ENCODE assay signal across 19 cellular contexts in the genomic region with DNA sequence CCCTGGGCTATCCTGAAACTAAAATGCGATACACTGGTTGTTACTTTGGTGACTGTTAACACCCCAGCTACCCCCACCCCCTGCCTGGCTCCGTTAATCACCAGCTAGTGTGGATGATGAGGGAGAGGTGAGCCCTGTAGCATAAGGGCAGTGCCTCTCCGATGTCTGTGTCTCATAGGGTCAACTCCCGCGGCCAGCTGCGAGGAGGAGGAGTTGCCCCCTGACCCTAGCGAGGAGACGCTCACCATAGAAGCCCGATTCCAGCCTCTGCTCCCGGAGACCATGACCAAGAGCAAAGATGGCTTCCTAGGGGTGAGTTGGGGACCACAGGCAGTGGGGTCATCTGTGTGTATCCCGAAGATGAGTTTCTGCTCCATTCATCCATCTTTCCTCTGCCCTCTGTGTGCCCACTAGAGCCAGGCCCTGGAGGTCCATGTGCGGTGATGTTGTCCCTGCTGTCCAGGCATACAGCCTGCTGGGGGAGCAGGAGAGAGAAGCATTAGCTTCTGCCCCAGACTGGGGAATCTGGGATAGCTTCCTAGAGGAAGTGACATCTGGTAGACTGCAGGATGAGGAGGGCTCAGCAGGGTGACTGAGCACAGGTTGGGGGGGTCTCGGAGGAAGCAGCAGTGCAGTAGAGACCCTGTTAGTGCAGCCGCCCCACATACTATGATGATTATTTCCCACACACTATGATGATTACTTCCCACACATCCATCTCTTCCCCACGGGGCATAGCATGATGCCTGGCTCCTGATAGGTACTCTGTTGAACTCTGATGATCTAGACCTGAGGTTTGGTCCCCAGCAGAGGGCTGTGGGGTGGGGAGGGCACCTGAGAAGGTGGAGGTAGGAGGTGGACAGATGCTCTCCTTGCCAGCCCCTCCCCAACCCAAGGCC. TPM values are rescaled to one million over a fixed set of nuclear protein-coding genes. Genes with fewer than 3 reads are reported as not detected.
DNase-seq lines count a peak whose midpoint lies in the region; ATAC-seq and TF ChIP-seq lines count a peak whose summit lies in the region.
"Had no signal": no experiment of that assay in that cellular context is flagged by ENCODE, and none has a peak within 500 bp of the region (broad histone marks: within the 10 kb centered on the region; RNA-seq: fewer than 3 reads in every experiment).

No MANE protein-coding gene starts in this region.

- peaks cover 25 to 33% of the 10 kb centered on the region in 2 donors for H3K36me3 ChIP-seq in ascending aorta
- peaks cover 0 to 49% of the 10 kb centered on the region in 2 donors for H3K36me3 ChIP-seq in left lung
- peaks cover 0 to 55% (median 13%) of the 10 kb centered on the region in 6 donors for H3K36me3 ChIP-seq in spleen
- no peaks in the 10 kb centered on the region for H3K36me3 ChIP-seq in CD8-positive, alpha-beta T cell (ENCODE audit: insufficient read depth, low read length)

- intact Hi-C loops in ascending aorta (cut with DNase I) (loop anchor here (5.0 kb wide), 1 partner anchor 263 kb away; a partner anchor contains a TSS), left lung (cut with DNase I) (no loop called here), spleen (cut with DNase I; ENCODE audit: low total_unique reads) (loop anchor here (5.0 to 10.0 kb wide), 2 partner anchors 193 to 280 kb away; no protein-coding TSS in a partner anchor)
- intact Hi-C loops in CD8-positive, alpha-beta T cell (cut with DNase I, micrococcal nuclease): no loop called here

- TF ChIP-seq POLR2A in spleen (IDR thresholded peaks at IDR 0.05): no peak

- WGBS in spleen, 5 donors: 79 to 90% (median 85%) methylated on average over 14 to 15 of the region's 15 CpGs

- no peak for TF ChIP-seq CTCF in GM13976 (IDR thresholded peaks at IDR 0.05; ENCODE audit: borderline replicate concordance, control extremely low read depth, extremely low read depth, insufficient read depth, missing control alignments)
- TF ChIP-seq CTCF in ascending aorta (IDR thresholded peaks at IDR 0.05): no peak
- no peak for TF ChIP-seq CTCF in left lung (IDR thresholded peaks at IDR 0.05)
- TF ChIP-seq CTCF in spleen (IDR thresholded peaks at IDR 0.05 in 8 of 11, conservative IDR thresholded peaks at IDR 0.05 in 3 of 11): no peak
- TF ChIP-seq CTCF in CD8-positive, alpha-beta T cell (IDR thresholded peaks at IDR 0.05): no peak

- H3K27me3 ChIP-seq in ascending aorta (no peaks in the 10 kb centered on the region), left lung (no peaks in the 10 kb centered on the region), spleen (replicated peaks in 1 of 7) (no peaks in the 10 kb centered on the region)
- no peaks in the 10 kb centered on the region for H3K27me3 ChIP-seq in CD8-positive, alpha-beta T cell (ENCODE audit: insufficient read depth, low read length)

- no peak overlapping the region for H3K4me3 Mint-ChIP-seq in CD8-positive, alpha-beta T cell
- H3K4me3 Mint-ChIP-seq: activated CD8-positive, alpha-beta T cell treated with anti-CD3 and anti-CD28 coated beads for 36 hours; dendritic cell treated with granulocyte-macrophage colony-stimulating factor and Interleukin-4, amounts not matched to agents 40 ng/mL and 50 ng/mL, for 4 days; stimulated activated naive CD8-positive, alpha-beta T cell treated with anti-CD3 and anti-CD28 coated beads, Interleukin-15, amount 100 ng/mL, for 72 hours had no signal

- DNase-seq in GM13976 (ENCODE audit: low spot score): peak; percentile 55
- DNase-seq in ascending aorta (ENCODE audit: low spot score in 2 of 2): no peak
- DNase-seq in left lung: no peak
- peak; percentile 52 for DNase-seq in spleen
- no peak for DNase-seq in CD8-positive, alpha-beta T cell
- DNase-seq: activated naive CD4-positive, alpha-beta T cell treated with anti-CD3 and anti-CD28 coated beads, Interleukin-2, amount 50 U/mL, for 16 hours; CD4-positive, alpha-beta memory T cell; NCI-H1694 treated with DMSO at 0.1 percent for 48 hours; NCI-H69; stimulated activated CD4-positive, alpha-beta T cell treated with anti-CD3 and anti-CD28 coated beads, Interleukin-4, amount 100 ng/mL, for 4 hours; stimulated activated naive CD8-positive, alpha-beta T cell treated with anti-CD3 and anti-CD28 coated beads, Interleukin-15, amount 100 ng/mL, for 72 hours; T1000 had no signal

- H3K27ac ChIP-seq in ascending aorta (peak overlapping the region; percentile 73 to 92), left lung (peak overlapping the region; percentile 29 to 37), spleen (peak overlapping the region; percentile 9 to 72 (median 58))
- no peak overlapping the region for H3K27ac ChIP-seq in CD8-positive, alpha-beta T cell (ENCODE audit: low read depth, low read length)
- H3K27ac ChIP-seq: parathyroid adenoma had no signal

- in situ Hi-C loops in GM13976 (cut with MboI; ENCODE audit: low sequenced_read_pairs, unreplicated experiment): loop anchor here (25.0 kb wide), 1 partner anchor 393 kb away; a partner anchor contains a TSS

- ATAC-seq in left lung: peak; percentile 3
- ATAC-seq in HG03469 (IDR thresholded peaks at IDR 0.05; ENCODE audit: unreplicated experiment): no peak
- ATAC-seq in GM21529 (IDR thresholded peaks at IDR 0.05; ENCODE audit: unreplicated experiment): no peak
- no peak for ATAC-seq in CD8-positive, alpha-beta T cell
- ATAC-seq in GM19395 (IDR thresholded peaks at IDR 0.05; ENCODE audit: unreplicated experiment): no peak
- ATAC-seq: stimulated activated naive CD8-positive, alpha-beta T cell treated with anti-CD3 and anti-CD28 coated beads, Interleukin-15, amount 100 ng/mL, for 72 hours had no signal

- H3K36me3 Mint-ChIP-seq in CD8-positive, alpha-beta T cell: peaks cover 38% of the 10 kb centered on the region
- H3K36me3 Mint-ChIP-seq: IgD-negative memory B cell had no signal

- H3K27me3 Mint-ChIP-seq in CD8-positive, alpha-beta T cell (ENCODE audit: low read depth): no peaks in the 10 kb centered on the region
- H3K27me3 Mint-ChIP-seq: activated CD8-positive, alpha-beta T cell treated with anti-CD3 and anti-CD28 coated beads for 36 hours; CD4-positive, alpha-beta memory T cell; stimulated activated naive CD8-positive, alpha-beta T cell treated with anti-CD3 and anti-CD28 coated beads, Interleukin-15, amount 100 ng/mL, for 72 hours had no signal

- CTCF ChIA-PET in CD8-positive, alpha-beta T cell (lab: Charles Lee): interaction anchor here (4.5 kb wide), 1 partner anchor 196 kb away, joined by 21 read pairs; no protein-coding TSS in a partner anchor

- H3K4me1 Mint-ChIP-seq in CD8-positive, alpha-beta T cell (ENCODE audit: low read depth): peaks cover 40% of the 10 kb centered on the region

- H3K9me3 Mint-ChIP-seq in CD8-positive, alpha-beta T cell: no peaks in the 10 kb centered on the region
- H3K9me3 Mint-ChIP-seq: activated CD8-positive, alpha-beta T cell treated with anti-CD3 and anti-CD28 coated beads for 36 hours; dendritic cell treated with granulocyte-macrophage colony-stimulating factor and Interleukin-4, amounts not matched to agents 40 ng/mL and 50 ng/mL, for 4 days; IgD-negative memory B cell; stimulated activated naive CD8-positive, alpha-beta T cell treated with anti-CD3 and anti-CD28 coated beads, Interleukin-15, amount 100 ng/mL, for 72 hours had no signal

- POLR2A ChIA-PET in CD8-positive, alpha-beta T cell (lab: Charles Lee): no interaction called here

- H3K4me3 ChIP-seq in ascending aorta (no peak overlapping the region), left lung (no peak overlapping the region), spleen (no peak overlapping the region)
- H3K4me3 ChIP-seq in CD8-positive, alpha-beta T cell (ENCODE audit: low read depth, low read length): no peak overlapping the region

- H3K4me1 ChIP-seq in ascending aorta: peaks cover 15 to 38% of the 10 kb centered on the region in 2 donors
- H3K4me1 ChIP-seq in left lung: peaks cover 28 to 71% of the 10 kb centered on the region in 2 donors
- peaks cover 22 to 99% (median 87%) of the 10 kb centered on the region in 6 donors for H3K4me1 ChIP-seq in spleen
- peaks cover 29% of the 10 kb centered on the region for H3K4me1 ChIP-seq in CD8-positive, alpha-beta T cell (ENCODE audit: insufficient read depth, low read length)
- H3K4me1 ChIP-seq: parathyroid adenoma had no signal

- no peak overlapping the region for H3K27ac Mint-ChIP-seq in CD8-positive, alpha-beta T cell
- H3K27ac Mint-ChIP-seq: dendritic cell treated with granulocyte-macrophage colony-stimulating factor and Interleukin-4, amounts not matched to agents 40 ng/mL and 50 ng/mL, for 4 days; IgD-negative memory B cell; stimulated activated naive CD8-positive, alpha-beta T cell treated with anti-CD3 and anti-CD28 coated beads, Interleukin-15, amount 100 ng/mL, for 72 hours had no signal

- H3K9me3 ChIP-seq in ascending aorta (no peaks in the 10 kb centered on the region), left lung (no peaks in the 10 kb centered on the region), spleen (no peaks in the 10 kb centered on the region)
- no peaks in the 10 kb centered on the region for H3K9me3 ChIP-seq in CD8-positive, alpha-beta T cell (ENCODE audit: low read length)

RNA-seq across cellular contexts. Expression of a gene that starts 5.2 kb away (rescaled TPM):
- total RNA-seq in ascending aorta (208 TPM), left lung (10 to 100 TPM; 86.2 to 94.7 TPM), spleen (10 to 100 TPM; 41.4 to 80.9 (median 59.2) TPM)
- polyA plus RNA-seq in spleen: 10 to 100 TPM in 1 of 3 donors, 1 to 10 TPM in 2; 9.7 to 25.8 (median 9.7) TPM
- total RNA-seq in CD8-positive, alpha-beta T cell: 10 to 100 TPM; 18.9 to 20.2 TPM

RNA-seq across cellular contexts. Expression of a gene that starts 14.5 kb away (rescaled TPM):
- total RNA-seq in ascending aorta (20.9 TPM), left lung (10 to 100 TPM; 44.5 to 45.0 TPM), spleen (10 to 100 TPM; 44.6 to 74.7 (median 53.7) TPM)
- 10 to 100 TPM; 32.1 to 44.3 (median 43.0) TPM for polyA plus RNA-seq in spleen
- 10 to 100 TPM; 22.9 to 25.7 TPM for total RNA-seq in CD8-positive, alpha-beta T cell

RNA-seq across cellular contexts. Expression of a gene that starts 54.0 kb away (rescaled TPM):
- not detected for total RNA-seq in ascending aorta
- 1 to 10 TPM in 1 of 2 donors, under 1 TPM in 1; 0.97 to 1.2 TPM for total RNA-seq in left lung
- 1 to 10 TPM in 1 of 7 donors, under 1 TPM in 3, not detected in 3; 0.28 to 1.3 (median 0.71) TPM for total RNA-seq in spleen
- polyA plus RNA-seq in spleen: under 1 TPM; 0.07 to 0.61 (median 0.38) TPM
- total RNA-seq in CD8-positive, alpha-beta T cell: under 1 TPM in 1 of 2 experiments, not detected in 1; 0.30 TPM
- total RNA-seq: CD4-positive, alpha-beta memory T cell had no signal
- polyA plus RNA-seq: CD4-positive, alpha-beta memory T cell; IgD-negative memory B cell had no signal

Comparison
In these comparisons a context has a peak if more than half of its experiments do, and no peak if none do; other contexts are left out.
1. DNase-seq: peak in GM13976 (single experiment) and spleen (single experiment); none in ascending aorta (0 of 2), left lung (0 of 2) and CD8-positive, alpha-beta T cell (0 of 7).
2. intact Hi-C loops: an anchor here in ascending aorta (5.0 kb wide) and spleen (5.0 to 10.0 kb wide); none called in left lung and CD8-positive, alpha-beta T cell.